Comparison of ENCODE assay signal across 8 cellular contexts in genomic region chr1:151061012-151061401, GRCh38. TPM values are rescaled to one million over a fixed set of nuclear protein-coding genes. Genes with fewer than 3 reads are reported as not detected.
DNase-seq lines count a peak whose midpoint lies in the region; ATAC-seq and TF ChIP-seq lines count a peak whose summit lies in the region.

No MANE protein-coding gene starts in this region.

- H3K4me1 ChIP-seq in Panc1 (ENCODE audit: control insufficient read depth, insufficient read depth, low read length), result peaks cover 20% of the 10 kb centered on the region
- peaks cover 12% of the 10 kb centered on the region for H3K4me1 ChIP-seq in thymus (ENCODE audit: control insufficient read depth, insufficient read depth, low read length)

- H3K9me3 Mint-ChIP-seq in activated naive CD4-positive, alpha-beta T cell treated with anti-CD3 and anti-CD28 coated beads, Interleukin-2, amount 50 U/mL, for 24 hours, result no peaks in the 10 kb centered on the region
- H3K9me3 Mint-ChIP-seq in activated naive CD4-positive, alpha-beta T cell treated with anti-CD3 and anti-CD28 coated beads, Interleukin-2, amount 50 U/mL, for 72 hours, result no peaks in the 10 kb centered on the region

- H3K27me3 Mint-ChIP-seq in activated naive CD4-positive, alpha-beta T cell treated with anti-CD3 and anti-CD28 coated beads, Interleukin-2, amount 50 U/mL, for 24 hours, result no peaks in the 10 kb centered on the region

- CTCF ChIA-PET in Panc1 (lab: Charles Lee), result interaction anchor here (1.3 kb wide), 1 partner anchor 13 kb away, joined by 4 read pairs; the partner anchor contains the start of gene C1orf56

- intact Hi-C loops in Panc1 (cut with micrococcal nuclease; ENCODE audit: unreplicated experiment), result no loop called here

- H3K27me3 ChIP-seq in Panc1 (ENCODE audit: control insufficient read depth, insufficient read depth, low read length), result no peaks in the 10 kb centered on the region
- no peaks in the 10 kb centered on the region for H3K27me3 ChIP-seq in thymus (ENCODE audit: control insufficient read depth, insufficient read depth)

- H3K36me3 Mint-ChIP-seq in activated naive CD4-positive, alpha-beta T cell treated with anti-CD3 and anti-CD28 coated beads, Interleukin-2, amount 50 U/mL, for 24 hours, result peaks cover 2% of the 10 kb centered on the region
- peaks cover 34 to 36% of the 10 kb centered on the region in 2 donors for H3K36me3 Mint-ChIP-seq in activated naive CD4-positive, alpha-beta T cell treated with anti-CD3 and anti-CD28 coated beads, Interleukin-2, amount 50 U/mL, for 72 hours

- BruUV-seq in Panc1 (replicated peaks; lab: Mats Ljungman, UMichigan), result no TSS peak

- H3K4me1 Mint-ChIP-seq in activated naive CD4-positive, alpha-beta T cell treated with anti-CD3 and anti-CD28 coated beads, Interleukin-2, amount 50 U/mL, for 24 hours, result peaks cover 41% of the 10 kb centered on the region

- in situ Hi-C loops in Panc1 (cut with HindIII; ENCODE audit: low pct_unique_long_range_greater_than_20kb, low sequenced_read_pairs), result no loop called here

- no peak for TF ChIP-seq CTCF in Panc1 (IDR thresholded peaks at IDR 0.05)
- no peak for TF ChIP-seq CTCF in fibroblast of mammary gland (conservative IDR thresholded peaks at IDR 0.05; ENCODE audit: control insufficient read depth, insufficient read depth, low read depth, low read length)

- ATAC-seq in activated naive CD4-positive, alpha-beta T cell treated with anti-CD3 and anti-CD28 coated beads, Interleukin-2, amount 50 U/mL, for 72 hours, result no peak
- no peak for ATAC-seq in Panc1
- ATAC-seq in HG03025 (IDR thresholded peaks at IDR 0.05; ENCODE audit: low FRiP score, unreplicated experiment), result no peak

- peak overlapping the region; percentile 96 for H3K4me3 Mint-ChIP-seq in activated naive CD4-positive, alpha-beta T cell treated with anti-CD3 and anti-CD28 coated beads, Interleukin-2, amount 50 U/mL, for 24 hours

- H3K36me3 ChIP-seq in Panc1 (ENCODE audit: control insufficient read depth, insufficient read depth, low read length) (peaks cover 1% of the 10 kb centered on the region), thymus (ENCODE audit: control insufficient read depth, insufficient read depth) (peaks cover 2% of the 10 kb centered on the region)

- H3K27ac Mint-ChIP-seq in activated naive CD4-positive, alpha-beta T cell treated with anti-CD3 and anti-CD28 coated beads, Interleukin-2, amount 50 U/mL, for 24 hours, result peak overlapping the region; percentile 92
- H3K27ac Mint-ChIP-seq in activated naive CD4-positive, alpha-beta T cell treated with anti-CD3 and anti-CD28 coated beads, Interleukin-2, amount 50 U/mL, for 72 hours, result peak overlapping the region in 1 of 2 donors; percentile 98

- no peaks in the 10 kb centered on the region for H3K9me3 ChIP-seq in Panc1 (ENCODE audit: control insufficient read depth, insufficient read depth, low read depth, low read length)
- H3K9me3 ChIP-seq in thymus (ENCODE audit: control insufficient read depth), result no peaks in the 10 kb centered on the region

- H3K4me3 ChIP-seq in Panc1 (ENCODE audit: low read depth in 2 of 2, low read length in 2 of 2), result peak overlapping the region; percentile 94 to 99
- peak overlapping the region; percentile 97 for H3K4me3 ChIP-seq in fibroblast of mammary gland (ENCODE audit: control insufficient read depth, low read depth, low read length)
- H3K4me3 ChIP-seq in thymus (ENCODE audit: low read length), result peak overlapping the region; percentile 80

- POLR2A ChIA-PET in Panc1 (lab: Charles Lee), result interaction anchor here (0.6 kb wide), 1 partner anchor 9 kb away, joined by 5 read pairs; no protein-coding TSS in a partner anchor

- 66% methylated on average over 2 of the region's 2 CpGs for WGBS in thymus

- H3K27ac ChIP-seq in Panc1 (ENCODE audit: low read length) (peak overlapping the region; percentile 97), thymus (ENCODE audit: low read depth) (peak overlapping the region; percentile 61)

- no peak for DNase-seq in activated naive CD4-positive, alpha-beta T cell treated with anti-CD3 and anti-CD28 coated beads, Interleukin-2, amount 50 U/mL, for 72 hours (ENCODE audit: low spot score in 2 of 2)
- DNase-seq in Panc1 (ENCODE audit: low read depth, low spot score) (no peak), fibroblast of mammary gland (ENCODE audit: low read depth) (no peak), HT-29 (ENCODE audit: low spot score) (no peak)
- DNase-seq in activated CD8-positive, alpha-beta memory T cell treated with anti-CD3 and anti-CD28 coated beads for 24 hours, result no peak

RNA-seq across cellular contexts. Expression of gene MLLT11, which starts 0.8 kb away (rescaled TPM):
- 1 to 10 TPM; 5.6 TPM for total RNA-seq in activated naive CD4-positive, alpha-beta T cell treated with anti-CD3 and anti-CD28 coated beads, Interleukin-2, amount 50 U/mL, for 72 hours
- total RNA-seq in Panc1 (2021; ENCODE audit: unreplicated experiment), result 5.0 TPM
- 6.1 TPM for polyA plus RNA-seq in Panc1 (2012; ENCODE audit: insufficient read length)
- 6.6 TPM for polyA plus RNA-seq in thymus
- 0.73 and 1.5 TPM in 2 replicates for total RNA-seq in HT-29 (2014; rRNA removed; shearing (Covaris generic))

RNA-seq across cellular contexts. Expression of gene CDC42SE1, which starts 1.6 kb away (rescaled TPM):
- total RNA-seq in activated naive CD4-positive, alpha-beta T cell treated with anti-CD3 and anti-CD28 coated beads, Interleukin-2, amount 50 U/mL, for 72 hours, result 100 to 1,000 TPM; 104 to 166 TPM
- total RNA-seq in Panc1 (2021; ENCODE audit: unreplicated experiment), result 81.2 TPM
- polyA plus RNA-seq in Panc1 (2012; ENCODE audit: insufficient read length), result 51.3 TPM
- 95.9 TPM for polyA plus RNA-seq in thymus
- 35.2 and 35.7 TPM in 2 replicates for total RNA-seq in HT-29 (2014; rRNA removed; shearing (Covaris generic))

RNA-seq across cellular contexts. Expression of gene GABPB2, which starts 9.6 kb away (rescaled TPM):
- total RNA-seq in activated naive CD4-positive, alpha-beta T cell treated with anti-CD3 and anti-CD28 coated beads, Interleukin-2, amount 50 U/mL, for 72 hours, result 10 to 100 TPM in 1 of 2 donors, 1 to 10 TPM in 1; 5.6 to 14.1 TPM
- total RNA-seq in Panc1 (2021; ENCODE audit: unreplicated experiment), result 8.1 TPM
- polyA plus RNA-seq in Panc1 (2012; ENCODE audit: insufficient read length), result 2.2 TPM
- polyA plus RNA-seq in thymus, result 8.5 TPM
- total RNA-seq in HT-29 (2014; rRNA removed; shearing (Covaris generic)), result 4.6 and 6.1 TPM in 2 replicates

RNA-seq across cellular contexts. Expression of gene C1orf56, which starts 13.5 kb away (rescaled TPM):
- 1 to 10 TPM in 1 of 2 donors, under 1 TPM in 1; 0.91 to 1.0 TPM for total RNA-seq in activated naive CD4-positive, alpha-beta T cell treated with anti-CD3 and anti-CD28 coated beads, Interleukin-2, amount 50 U/mL, for 72 hours
- 2.7 TPM for total RNA-seq in Panc1 (2021; ENCODE audit: unreplicated experiment)
- 6.3 TPM for polyA plus RNA-seq in Panc1 (2012; ENCODE audit: insufficient read length)
- polyA plus RNA-seq in thymus, result 2.1 TPM
- total RNA-seq in HT-29 (2014; rRNA removed; shearing (Covaris generic)), result 2.4 and 3.1 TPM in 2 replicates

RNA-seq across cellular contexts. Expression of gene BNIPL, which starts 24.6 kb away (rescaled TPM):
- total RNA-seq in activated naive CD4-positive, alpha-beta T cell treated with anti-CD3 and anti-CD28 coated beads, Interleukin-2, amount 50 U/mL, for 72 hours, result 1 to 10 TPM in 1 of 2 donors, under 1 TPM in 1; 0.89 to 3.1 TPM
- 0.46 TPM for total RNA-seq in Panc1 (2021; ENCODE audit: unreplicated experiment)
- 0.42 TPM for polyA plus RNA-seq in Panc1 (2012; ENCODE audit: insufficient read length)
- 6.2 TPM for polyA plus RNA-seq in thymus
- total RNA-seq in HT-29 (2014; rRNA removed; shearing (Covaris generic)), result 0.18 and 0.28 TPM in 2 replicates
